In genomic region chr10:33320288-33320687, GRCh38 we compare ENCODE assay signal across 25 cellular contexts.
"Had no signal": no experiment of that assay in that cellular context is flagged by ENCODE, and none has a peak within 500 bp of the region (broad histone marks: within the 10 kb centered on the region; RNA-seq: fewer than 3 reads in every experiment).

No MANE protein-coding gene starts in this region.

- DNase-seq: activated CD4-positive, alpha-beta T cell treated with anti-CD3 and anti-CD28 coated beads, Interleukin-2, amount 10 ng/mL, durations not matched to agents 7 days and 5 days; activated CD4-positive, alpha-beta T cell treated with anti-CD3 and anti-CD28 coated beads, Interleukin-2, amount 50 U/mL, for 48 hours; activated CD4-positive, CD25-positive, alpha-beta regulatory T cell; activated CD8-positive, alpha-beta T cell treated with anti-CD3 and anti-CD28 coated beads, Interleukin-2, amount 10 ng/mL, durations not matched to agents 7 days and 5 days; activated gamma-delta T cell treated with Interleukin-2 at 50 U/mL for 16 hours; activated naive CD4-positive, alpha-beta T cell treated with anti-CD3 and anti-CD28 coated beads for 36 hours; activated T-cell treated with anti-CD3 and anti-CD28 coated beads, Interleukin-2, amount 50 U/mL, for 24 hours; adrenal gland; caudate nucleus; cerebellar nuclear complex; Karpas-422; KBM-7; NCI-H1105; NCI-H1417 treated with DMSO at 0.1 percent for 48 hours; NCI-H2029; NCI-H345; NCI-H524 treated with DMSO at 0.1 percent for 48 hours; Peyer's patch; SJCRH30; T1000; WERI-Rb-1 had no signal

- H3K27ac ChIP-seq: adrenal gland, Peyer's patch, RWPE1, SJCRH30, SK-N-MC, WERI-Rb-1 had no signal

- H3K36me3 ChIP-seq: Peyer's patch, WERI-Rb-1 had no signal

- H3K9me3 ChIP-seq: adrenal gland, Peyer's patch had no signal

- ATAC-seq: activated CD8-positive, alpha-beta T cell treated with anti-CD3 and anti-CD28 coated beads, Interleukin-2, amount 10 ng/mL, durations not matched to agents 7 days and 5 days; activated naive CD4-positive, alpha-beta T cell treated with anti-CD3 and anti-CD28 coated beads, Interleukin-2, amount 50 U/mL, for 72 hours; Right ventricle myocardium inferior had no signal

- H3K4me3 ChIP-seq: adrenal gland, Peyer's patch, SJCRH30, SK-N-MC had no signal

- H3K27me3 ChIP-seq: adrenal gland, Peyer's patch, SJCRH30 had no signal

- H3K4me1 ChIP-seq: Peyer's patch had no signal
